In the genomic region with DNA sequence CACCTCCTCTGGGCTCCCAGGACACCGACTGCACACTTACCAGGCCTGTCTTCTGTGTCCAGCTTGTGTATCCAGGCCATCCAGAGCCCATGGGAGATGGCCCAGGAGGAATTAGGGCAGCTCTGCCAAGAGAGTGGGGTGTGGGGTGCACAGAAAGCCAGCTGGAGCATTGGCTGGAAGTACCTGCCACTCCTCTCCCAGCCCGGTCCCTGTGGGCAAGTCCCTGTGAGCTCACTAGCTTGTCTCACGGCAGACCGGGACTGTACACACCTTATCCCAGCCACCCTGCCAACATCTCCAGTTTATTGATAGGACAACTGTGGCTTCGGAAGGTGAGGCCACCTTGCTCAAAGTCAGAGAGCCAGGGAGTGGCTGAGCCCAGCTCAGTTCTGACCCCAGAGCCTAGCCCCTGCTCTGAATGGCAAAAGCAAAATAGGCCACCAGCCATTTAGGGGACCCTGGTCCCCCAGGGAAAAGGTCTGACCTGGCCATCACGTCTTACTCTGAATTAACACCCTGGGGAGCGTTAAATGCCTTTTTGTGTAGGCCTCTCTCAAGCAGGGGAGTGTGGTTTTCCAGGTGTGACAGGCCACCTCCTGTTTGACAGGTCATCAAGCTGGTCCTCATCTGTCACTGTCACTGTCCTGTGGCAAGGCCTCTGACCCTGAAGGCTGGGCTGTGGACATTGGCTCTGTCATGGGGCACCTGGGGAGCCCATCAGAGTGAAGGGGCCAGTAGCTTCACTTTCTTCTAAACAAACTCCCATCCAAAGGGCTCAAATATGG, we compare ENCODE assay signal across 1 cellular context.
A peak's percentile ranks its signal among the peaks of the same experiment; 100 is the strongest.
TF ChIP-seq lines count a peak whose summit lies in the region.

No MANE protein-coding gene starts in this region.

TF ChIP-seq in HepG2, 621 proteins besides CTCF, POLR2A, EP300 and RAD21 (continued from another document and continues in another):
- TF ChIP-seq, protein P1, sequence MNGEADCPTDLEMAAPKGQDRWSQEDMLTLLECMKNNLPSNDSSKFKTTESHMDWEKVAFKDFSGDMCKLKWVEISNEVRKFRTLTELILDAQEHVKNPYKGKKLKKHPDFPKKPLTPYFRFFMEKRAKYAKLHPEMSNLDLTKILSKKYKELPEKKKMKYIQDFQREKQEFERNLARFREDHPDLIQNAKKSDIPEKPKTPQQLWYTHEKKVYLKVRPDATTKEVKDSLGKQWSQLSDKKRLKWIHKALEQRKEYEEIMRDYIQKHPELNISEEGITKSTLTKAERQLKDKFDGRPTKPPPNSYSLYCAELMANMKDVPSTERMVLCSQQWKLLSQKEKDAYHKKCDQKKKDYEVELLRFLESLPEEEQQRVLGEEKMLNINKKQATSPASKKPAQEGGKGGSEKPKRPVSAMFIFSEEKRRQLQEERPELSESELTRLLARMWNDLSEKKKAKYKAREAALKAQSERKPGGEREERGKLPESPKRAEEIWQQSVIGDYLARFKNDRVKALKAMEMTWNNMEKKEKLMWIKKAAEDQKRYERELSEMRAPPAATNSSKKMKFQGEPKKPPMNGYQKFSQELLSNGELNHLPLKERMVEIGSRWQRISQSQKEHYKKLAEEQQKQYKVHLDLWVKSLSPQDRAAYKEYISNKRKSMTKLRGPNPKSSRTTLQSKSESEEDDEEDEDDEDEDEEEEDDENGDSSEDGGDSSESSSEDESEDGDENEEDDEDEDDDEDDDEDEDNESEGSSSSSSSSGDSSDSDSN (CRISPR knock-in tag; IDR thresholded peaks at IDR 0.05), result peak; percentile 12; the same call in 1 of the 2 replicates
- TF ChIP-seq ZNF605 (CRISPR knock-in tag; IDR thresholded peaks at IDR 0.05) (peak; percentile 65; the same call in 1 of the 2 replicates), ZNF367 (CRISPR knock-in tag; IDR thresholded peaks at IDR 0.05; ENCODE audit: borderline replicate concordance) (no peak), ZNF546 (CRISPR knock-in tag; conservative IDR thresholded peaks at IDR 0.05) (no peak), NFYC (CRISPR knock-in tag; IDR thresholded peaks at IDR 0.05) (no peak), NR2F6 (IDR thresholded peaks at IDR 0.05) (peak; percentile 64), NR2F6 (CRISPR knock-in tag; IDR thresholded peaks at IDR 0.05) (peak; percentile 72; the same call in 1 of the 2 replicates), HOXD1 (CRISPR knock-in tag; IDR thresholded peaks at IDR 0.05) (peak; percentile 100), MBNL3 (CRISPR knock-in tag; conservative IDR thresholded peaks at IDR 0.05) (no peak), FOSL2 (CRISPR knock-in tag; IDR thresholded peaks at IDR 0.05) (0 out of 2 replicates have a peak, but pooled peaks have one; percentile 8), ISX (CRISPR knock-in tag; conservative IDR thresholded peaks at IDR 0.05) (no peak), STAG1 (CRISPR knock-in tag; IDR thresholded peaks at IDR 0.05) (no peak), SAP130 (CRISPR knock-in tag; IDR thresholded peaks at IDR 0.05; ENCODE audit: low read depth) (peak; percentile 85), RBM39 (IDR thresholded peaks at IDR 0.05; ENCODE audit: low read depth, low read length, poor library complexity, severe bottlenecking) (no peak), ZSCAN22 (CRISPR knock-in tag; IDR thresholded peaks at IDR 0.05) (no peak), FOXA1 (IDR thresholded peaks at IDR 0.05) (no peak), FOXA1 (CRISPR knock-in tag; IDR thresholded peaks at IDR 0.05) (peak; percentile 56; the same call in 1 of the 2 replicates), HDAC1 (CRISPR knock-in tag; IDR thresholded peaks at IDR 0.05) (no peak), ZNF766 (CRISPR knock-in tag; IDR thresholded peaks at IDR 0.05; ENCODE audit: borderline replicate concordance) (no peak), ZBTB8A (CRISPR knock-in tag; IDR thresholded peaks at IDR 0.05; ENCODE audit: borderline replicate concordance, low read depth) (no peak), KLF16 (CRISPR knock-in tag; IDR thresholded peaks at IDR 0.05) (no peak), ZNF501 (CRISPR knock-in tag; IDR thresholded peaks at IDR 0.05) (peak; percentile 55; the same call in 1 of the 2 replicates), ZBTB10 (CRISPR knock-in tag; IDR thresholded peaks at IDR 0.05; ENCODE audit: borderline replicate concordance) (no peak), ELF3 (CRISPR knock-in tag; IDR thresholded peaks at IDR 0.05) (no peak), PBX2 (CRISPR knock-in tag; IDR thresholded peaks at IDR 0.05) (peak; percentile 78), ZNF337 (CRISPR knock-in tag; IDR thresholded peaks at IDR 0.05; ENCODE audit: borderline replicate concordance, low read depth) (no peak), CREM (IDR thresholded peaks at IDR 0.05) (no peak), CREM (CRISPR knock-in tag; IDR thresholded peaks at IDR 0.05) (no peak), ZSCAN12 (CRISPR knock-in tag; IDR thresholded peaks at IDR 0.05) (no peak), NFE2L1 (CRISPR knock-in tag; IDR thresholded peaks at IDR 0.05; ENCODE audit: borderline replicate concordance) (no peak), ZNF879 (CRISPR knock-in tag; IDR thresholded peaks at IDR 0.05) (no peak), ZSCAN29 (CRISPR knock-in tag; conservative IDR thresholded peaks at IDR 0.05) (0 out of 2 replicates have a peak, but pooled peaks have one; percentile 55), ZIK1 (CRISPR knock-in tag; IDR thresholded peaks at IDR 0.05; ENCODE audit: borderline replicate concordance, low read depth) (no peak), ZNF562 (CRISPR knock-in tag; IDR thresholded peaks at IDR 0.05; ENCODE audit: borderline replicate concordance) (no peak), FOXK1 (CRISPR knock-in tag; IDR thresholded peaks at IDR 0.05; ENCODE audit: borderline replicate concordance, low read depth) (no peak), ZNF788 (CRISPR knock-in tag; IDR thresholded peaks at IDR 0.05; ENCODE audit: borderline replicate concordance) (peak; percentile 70; the same call in 1 of the 2 replicates), ZNF567 (CRISPR knock-in tag; IDR thresholded peaks at IDR 0.05; ENCODE audit: borderline replicate concordance) (no peak), IRX3 (CRISPR knock-in tag; IDR thresholded peaks at IDR 0.05; ENCODE audit: borderline replicate concordance, low read depth) (no peak), NR3C1 (CRISPR knock-in tag; IDR thresholded peaks at IDR 0.05) (no peak)
- TF ChIP-seq, protein P2, sequence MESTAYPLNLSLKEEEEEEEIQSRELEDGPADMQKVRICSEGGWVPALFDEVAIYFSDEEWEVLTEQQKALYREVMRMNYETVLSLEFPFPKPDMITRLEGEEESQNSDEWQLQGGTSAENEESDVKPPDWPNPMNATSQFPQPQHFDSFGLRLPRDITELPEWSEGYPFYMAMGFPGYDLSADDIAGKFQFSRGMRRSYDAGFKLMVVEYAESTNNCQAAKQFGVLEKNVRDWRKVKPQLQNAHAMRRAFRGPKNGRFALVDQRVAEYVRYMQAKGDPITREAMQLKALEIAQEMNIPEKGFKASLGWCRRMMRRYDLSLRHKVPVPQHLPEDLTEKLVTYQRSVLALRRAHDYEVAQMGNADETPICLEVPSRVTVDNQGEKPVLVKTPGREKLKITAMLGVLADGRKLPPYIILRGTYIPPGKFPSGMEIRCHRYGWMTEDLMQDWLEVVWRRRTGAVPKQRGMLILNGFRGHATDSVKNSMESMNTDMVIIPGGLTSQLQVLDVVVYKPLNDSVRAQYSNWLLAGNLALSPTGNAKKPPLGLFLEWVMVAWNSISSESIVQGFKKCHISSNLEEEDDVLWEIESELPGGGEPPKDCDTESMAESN (CRISPR knock-in tag; conservative IDR thresholded peaks at IDR 0.05), result no peak
- TF ChIP-seq, protein P3, sequence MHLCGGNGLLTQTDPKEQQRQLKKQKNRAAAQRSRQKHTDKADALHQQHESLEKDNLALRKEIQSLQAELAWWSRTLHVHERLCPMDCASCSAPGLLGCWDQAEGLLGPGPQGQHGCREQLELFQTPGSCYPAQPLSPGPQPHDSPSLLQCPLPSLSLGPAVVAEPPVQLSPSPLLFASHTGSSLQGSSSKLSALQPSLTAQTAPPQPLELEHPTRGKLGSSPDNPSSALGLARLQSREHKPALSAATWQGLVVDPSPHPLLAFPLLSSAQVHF (CRISPR knock-in tag; IDR thresholded peaks at IDR 0.05), result no peak
- TF ChIP-seq, protein P4, sequence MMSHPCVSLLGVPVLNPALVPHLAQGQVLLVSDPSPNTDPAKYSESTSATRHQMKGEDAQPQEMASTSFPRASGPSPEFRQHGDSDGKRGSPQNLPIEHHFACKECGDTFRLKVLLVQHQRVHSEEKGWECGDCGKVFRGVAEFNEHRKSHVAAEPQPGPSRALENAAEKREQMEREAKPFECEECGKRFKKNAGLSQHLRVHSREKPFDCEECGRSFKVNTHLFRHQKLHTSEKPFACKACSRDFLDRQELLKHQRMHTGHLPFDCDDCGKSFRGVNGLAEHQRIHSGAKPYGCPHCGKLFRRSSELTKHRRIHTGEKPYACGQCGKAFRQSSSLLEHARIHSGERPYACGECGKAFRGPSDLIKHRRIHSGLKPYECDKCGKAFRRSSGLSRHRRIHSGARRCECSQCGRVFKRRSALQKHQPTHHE (CRISPR knock-in tag; IDR thresholded peaks at IDR 0.05; ENCODE audit: borderline replicate concordance), result no peak
- TF ChIP-seq, protein P5, sequence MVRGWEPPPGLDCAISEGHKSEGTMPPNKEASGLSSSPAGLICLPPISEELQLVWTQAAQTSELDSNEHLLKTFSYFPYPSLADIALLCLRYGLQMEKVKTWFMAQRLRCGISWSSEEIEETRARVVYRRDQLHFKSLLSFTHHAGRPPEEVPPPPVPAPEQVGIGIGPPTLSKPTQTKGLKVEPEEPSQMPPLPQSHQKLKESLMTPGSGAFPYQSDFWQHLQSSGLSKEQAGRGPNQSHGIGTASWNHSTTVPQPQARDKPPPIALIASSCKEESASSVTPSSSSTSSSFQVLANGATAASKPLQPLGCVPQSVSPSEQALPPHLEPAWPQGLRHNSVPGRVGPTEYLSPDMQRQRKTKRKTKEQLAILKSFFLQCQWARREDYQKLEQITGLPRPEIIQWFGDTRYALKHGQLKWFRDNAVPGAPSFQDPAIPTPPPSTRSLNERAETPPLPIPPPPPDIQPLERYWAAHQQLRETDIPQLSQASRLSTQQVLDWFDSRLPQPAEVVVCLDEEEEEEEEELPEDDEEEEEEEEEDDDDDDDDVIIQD (CRISPR knock-in tag; IDR thresholded peaks at IDR 0.05; ENCODE audit: low read depth), result no peak
- TF ChIP-seq, protein P6, sequence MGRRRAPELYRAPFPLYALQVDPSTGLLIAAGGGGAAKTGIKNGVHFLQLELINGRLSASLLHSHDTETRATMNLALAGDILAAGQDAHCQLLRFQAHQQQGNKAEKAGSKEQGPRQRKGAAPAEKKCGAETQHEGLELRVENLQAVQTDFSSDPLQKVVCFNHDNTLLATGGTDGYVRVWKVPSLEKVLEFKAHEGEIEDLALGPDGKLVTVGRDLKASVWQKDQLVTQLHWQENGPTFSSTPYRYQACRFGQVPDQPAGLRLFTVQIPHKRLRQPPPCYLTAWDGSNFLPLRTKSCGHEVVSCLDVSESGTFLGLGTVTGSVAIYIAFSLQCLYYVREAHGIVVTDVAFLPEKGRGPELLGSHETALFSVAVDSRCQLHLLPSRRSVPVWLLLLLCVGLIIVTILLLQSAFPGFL (CRISPR knock-in tag; IDR thresholded peaks at IDR 0.05), result no peak
- TF ChIP-seq, protein P7, sequence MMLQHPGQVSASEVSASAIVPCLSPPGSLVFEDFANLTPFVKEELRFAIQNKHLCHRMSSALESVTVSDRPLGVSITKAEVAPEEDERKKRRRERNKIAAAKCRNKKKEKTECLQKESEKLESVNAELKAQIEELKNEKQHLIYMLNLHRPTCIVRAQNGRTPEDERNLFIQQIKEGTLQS (CRISPR knock-in tag; IDR thresholded peaks at IDR 0.05), result no peak
